ENCODE assay signal across 13 cellular contexts in the genomic region with DNA sequence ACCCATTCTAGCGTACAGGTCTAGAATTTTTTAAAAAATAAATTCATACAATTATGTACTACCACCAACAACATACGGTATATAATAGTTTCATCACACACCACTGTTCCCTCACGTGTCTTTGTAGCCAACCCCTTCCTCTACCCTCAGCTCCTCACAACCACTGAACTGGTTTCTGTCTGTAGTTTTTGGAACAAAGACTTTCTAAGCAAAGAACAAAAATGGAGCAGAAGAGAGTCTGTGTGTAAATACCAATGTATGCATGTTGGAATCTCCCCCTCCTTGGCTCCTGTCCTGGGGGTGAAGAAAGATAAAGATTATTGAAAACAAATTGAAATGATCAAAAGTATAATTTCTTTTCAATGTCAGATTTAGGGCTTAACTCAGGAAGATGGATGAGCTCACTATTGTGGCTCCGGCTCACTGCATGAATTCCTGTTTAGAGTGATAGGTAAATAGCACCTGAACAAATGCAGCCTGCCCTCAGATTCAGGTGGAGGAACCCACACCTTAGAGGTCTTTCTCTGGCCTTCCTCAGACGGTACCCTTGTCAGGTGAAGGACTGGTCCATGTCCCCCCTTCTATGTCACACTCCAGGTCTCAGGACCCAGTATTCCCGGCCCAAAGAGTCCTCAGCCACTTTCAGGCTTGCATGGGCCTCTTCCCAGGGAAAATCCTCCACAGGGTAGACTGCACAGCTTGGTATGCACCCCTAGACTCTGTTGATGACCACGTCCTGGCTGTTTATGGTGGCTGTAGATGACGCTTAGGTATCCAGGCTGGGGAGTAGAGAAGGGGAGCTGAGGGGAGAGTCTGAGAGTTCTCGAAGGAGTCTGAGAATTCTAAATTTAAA. TPM values are rescaled to one million over a fixed set of nuclear protein-coding genes. Genes with fewer than 3 reads are reported as not detected.
DNase-seq lines count a peak whose midpoint lies in the region; ATAC-seq, FAIRE-seq and TF ChIP-seq lines count a peak whose summit lies in the region.
"Had no signal": no experiment of that assay in that cellular context is flagged by ENCODE, and none has a peak within 500 bp of the region (broad histone marks: within the 10 kb centered on the region; RNA-seq: fewer than 3 reads in every experiment).

No MANE protein-coding gene starts in this region.

- no peak overlapping the region for H3K4me3 ChIP-seq in liver (ENCODE audit: low read depth in 1 of 3, low read length in 3 of 3)
- H3K4me3 ChIP-seq in HepG2 (replicated peaks in 1 of 3; ENCODE audit: insufficient read depth in 1 of 3, low read depth in 2 of 3, low read length in 3 of 3), result no peak overlapping the region
- peak overlapping the region; percentile 70 for H3K4me3 ChIP-seq in OCI-LY3 (ENCODE audit: low read length)
- H3K4me3 ChIP-seq in thymus (ENCODE audit: low read length), result no peak overlapping the region
- H3K4me3 ChIP-seq: lung had no signal

- no peaks in the 10 kb centered on the region for H3K36me3 ChIP-seq in liver (ENCODE audit: control insufficient read depth in 4 of 4, insufficient read depth in 3 of 4, low read depth in 1 of 4, low read length in 3 of 4)
- no peaks in the 10 kb centered on the region for H3K36me3 ChIP-seq in HepG2 (replicated peaks in 1 of 2; ENCODE audit: control insufficient read depth in 1 of 2, insufficient read depth in 2 of 2, low read length in 2 of 2)
- no peaks in the 10 kb centered on the region for H3K36me3 ChIP-seq in OCI-LY3 (replicated peaks; ENCODE audit: low read depth, low read length)
- no peaks in the 10 kb centered on the region for H3K36me3 ChIP-seq in thymus (ENCODE audit: control insufficient read depth, insufficient read depth)

- intact Hi-C loops in HepG2 (cut with micrococcal nuclease; ENCODE audit: unreplicated experiment), result no loop called here

- H4K20me1 ChIP-seq in HepG2 (ENCODE audit: insufficient read depth, low read length), result no peaks in the 10 kb centered on the region
- no peaks in the 10 kb centered on the region for H4K20me1 ChIP-seq in OCI-LY3 (ENCODE audit: insufficient read depth, low read length)

- H2AFZ ChIP-seq in HepG2 (ENCODE audit: low read length) (no peak overlapping the region), OCI-LY3 (ENCODE audit: low read depth, low read length) (peak overlapping the region; percentile 5; the same call in 1 of the 2 replicates)

- 95% methylated on average over 9 of the region's 9 CpGs for WGBS in liver
- 80% methylated on average over 9 of the region's 9 CpGs for WGBS in HepG2 (ENCODE audit: low lambda C conversion rate)
- 87% methylated on average over 9 of the region's 9 CpGs for WGBS in thymus

- POLR2A ChIA-PET in HepG2 (lab: Yijun Ruan, JAX), result no interaction called here

- no peaks in the 10 kb centered on the region for H3K9me3 Mint-ChIP-seq in central memory CD8-positive, alpha-beta T cell

- H3K9ac ChIP-seq in liver (ENCODE audit: low read depth in 1 of 2, low read length in 2 of 2) (no peak overlapping the region), HepG2 (ENCODE audit: insufficient read depth, low read depth, low read length) (no peak overlapping the region), OCI-LY3 (ENCODE audit: low read length) (peak overlapping the region; percentile 92)

- H3K4me1 ChIP-seq in liver (ENCODE audit: control insufficient read depth in 4 of 4, insufficient read depth in 4 of 4, low read length in 3 of 4) (peaks cover 2 to 18% (median 12%) of the 10 kb centered on the region in 4 donors), HepG2 (ENCODE audit: insufficient read depth, low read length) (peaks cover 30% of the 10 kb centered on the region), OCI-LY3 (ENCODE audit: low read length) (peaks cover 68% of the 10 kb centered on the region), thymus (ENCODE audit: control insufficient read depth, insufficient read depth, low read length) (peaks cover 8% of the 10 kb centered on the region)

- no peak for TF ChIP-seq POLR2A in HepG2 (IDR thresholded peaks at IDR 0.05; ENCODE audit: insufficient read depth in 1 of 2, low read depth in 2 of 2, low read length in 2 of 2)

- H3K27ac ChIP-seq in liver (ENCODE audit: low read depth in 1 of 2, low read length in 2 of 2) (peak overlapping the region; percentile 30 to 92), HepG2 (ENCODE audit: extremely low read length, insufficient read depth, low read length) (no peak overlapping the region), OCI-LY3 (ENCODE audit: low read length) (peak overlapping the region; percentile 99), thymus (ENCODE audit: low read depth) (peak overlapping the region; percentile 92)

- H3K27ac Mint-ChIP-seq in central memory CD8-positive, alpha-beta T cell (ENCODE audit: low read depth), result peak overlapping the region; percentile 96

- H3K4me2 ChIP-seq in HepG2 (ENCODE audit: low read depth, low read length), result no peak overlapping the region
- H3K4me2 ChIP-seq in OCI-LY3 (ENCODE audit: low read length), result peak overlapping the region; percentile 97

- H3K36me3 Mint-ChIP-seq in central memory CD8-positive, alpha-beta T cell (ENCODE audit: insufficient read depth), result peaks cover 7% of the 10 kb centered on the region

- no peak for TF ChIP-seq CTCF in liver (IDR thresholded peaks at IDR 0.05; ENCODE audit: low read depth, low read length, missing input control)
- no peak for TF ChIP-seq CTCF in HepG2 (CRISPR knock-in tag; IDR thresholded peaks at IDR 0.05)
- no peak for TF ChIP-seq CTCF in OCI-LY3 (IDR thresholded peaks at IDR 0.05; ENCODE audit: low read depth, low read length)

- no TSS peak for BruUV-seq in HepG2 (replicated peaks; lab: Mats Ljungman, UMichigan)

- H3K4me1 Mint-ChIP-seq in central memory CD8-positive, alpha-beta T cell, result peaks cover 47% of the 10 kb centered on the region

- H3K79me2 ChIP-seq in HepG2 (ENCODE audit: insufficient read depth, low read length) (no peaks in the 10 kb centered on the region), OCI-LY3 (ENCODE audit: low read length) (peaks cover 18% of the 10 kb centered on the region)

- peak overlapping the region; percentile 71 for H3K4me3 Mint-ChIP-seq in central memory CD8-positive, alpha-beta T cell

- in situ Hi-C loops in HepG2 (cut with HindIII; ENCODE audit: extremely low pct_ligation_motif_present, low pct_unique_long_range_greater_than_20kb), result no loop called here

- H3K9me3 ChIP-seq in liver (ENCODE audit: control insufficient read depth in 4 of 4, low read length in 3 of 4) (no peaks in the 10 kb centered on the region), HepG2 (ENCODE audit: low read length) (no peaks in the 10 kb centered on the region), OCI-LY3 (ENCODE audit: insufficient read depth, low read length) (no peaks in the 10 kb centered on the region; the same call in 1 of the 2 replicates), thymus (ENCODE audit: control insufficient read depth) (no peaks in the 10 kb centered on the region)

- no peak for TF ChIP-seq EP300 in HepG2 (IDR thresholded peaks at IDR 0.05; ENCODE audit: low read depth in 2 of 2, low read length in 2 of 2)
- TF ChIP-seq EP300 in HepG2 (CRISPR knock-in tag; IDR thresholded peaks at IDR 0.05; ENCODE audit: borderline replicate concordance), result no peak

- TF ChIP-seq RAD21 in liver (IDR thresholded peaks at IDR 0.05) (no peak), HepG2 (CRISPR knock-in tag; IDR thresholded peaks at IDR 0.05) (no peak)

- CTCF ChIA-PET in HepG2 (lab: Yijun Ruan, JAX; ENCODE audit: low intra/inter-chr PET ratio, low total read pairs), result no interaction called here

- H3K27me3 Mint-ChIP-seq in central memory CD8-positive, alpha-beta T cell, result no peaks in the 10 kb centered on the region

- no peaks in the 10 kb centered on the region for H3K27me3 ChIP-seq in liver (ENCODE audit: control insufficient read depth in 4 of 4, insufficient read depth in 4 of 4, low read length in 3 of 4)
- peaks cover 1 to 3% of the 10 kb centered on the region in 2 experiments; a peak in 1 of 5 replicates for H3K27me3 ChIP-seq in HepG2 (ENCODE audit: control insufficient read depth in 1 of 2, insufficient read depth in 2 of 2, low read length in 2 of 2)
- H3K27me3 ChIP-seq in OCI-LY3 (ENCODE audit: low read depth, low read length), result no peaks in the 10 kb centered on the region
- H3K27me3 ChIP-seq in thymus (ENCODE audit: control insufficient read depth, insufficient read depth), result no peaks in the 10 kb centered on the region

- no peak for DNase-seq in HepG2 (ENCODE audit: low spot score)
- DNase-seq in central memory CD8-positive, alpha-beta T cell (ENCODE audit: low spot score in 2 of 2), result no peak
- no peak for DNase-seq in DMS153 (lab: John Stamatoyannopoulos, UW)
- no peak for DNase-seq in NCI-H82 (lab: John Stamatoyannopoulos, UW)
- DNase-seq: AML-193; caudate nucleus; NCI-H1092; stimulated activated CD4-positive, alpha-beta T cell treated with anti-CD3 and anti-CD28 coated beads, Interleukin-4, amount 100 ng/mL, for 1 hour had no signal

- no peak for ATAC-seq in HepG2
- ATAC-seq in central memory CD8-positive, alpha-beta T cell (replicated peaks; ENCODE audit: extremely low read depth, poor library complexity, severe bottlenecking), result no peak
- no peak for ATAC-seq in GM19395 (IDR thresholded peaks at IDR 0.05; ENCODE audit: unreplicated experiment)

- no peak for FAIRE-seq in HepG2 (lab: Jason Lieb, UNC)

RNA-seq across cellular contexts. Expression of a gene that starts 32.1 kb away (rescaled TPM):
- total RNA-seq in liver, result under 1 TPM; 0.08 to 0.89 TPM
- polyA plus RNA-seq in liver, result under 1 TPM; 0.16 to 0.40 TPM
- 0.04 TPM in 1 of 2 replicates, not detected in the other for total RNA-seq in HepG2 (2016; rRNA removed; fragmentation: Illumina TruSeq; extraction: Trizol)
- total RNA-seq in HepG2 (2016; cell fraction: cytosol; rRNA removed; fragmentation: Illumina TruSeq; extraction: Trizol; ENCODE audit: low read depth), result not detected in 2 replicates
- total RNA-seq in HepG2 (2016; cell fraction: insoluble cytoplasmic fraction; rRNA removed; fragmentation: Illumina TruSeq; extraction: Trizol), result 0.09 TPM in 1 of 2 replicates, not detected in the other
- not detected in 2 replicates for total RNA-seq in HepG2 (2016; cell fraction: membrane; rRNA removed; fragmentation: Illumina TruSeq; extraction: Trizol)
- total RNA-seq in HepG2 (2016; cell fraction: nucleus; rRNA removed; fragmentation: Illumina TruSeq; extraction: Trizol), result not detected in 2 replicates
- 0.53 and 0.55 TPM in 2 replicates for polyA plus RNA-seq in HepG2 (2011; rRNA removed)
- 0.59 and 0.70 TPM in 2 replicates for polyA plus RNA-seq in HepG2 (2011; cell fraction: cytosol; rRNA removed)
- polyA plus RNA-seq in HepG2 (2011; cell fraction: nucleus; rRNA removed), result 0.31 and 1.1 TPM in 2 replicates
- 1.1 and 1.5 TPM in 2 replicates for polyA plus RNA-seq in HepG2 (2012)
- not detected in 2 replicates for polyA plus RNA-seq in HepG2 (2016; cell fraction: cytosol; fragmentation: Illumina TruSeq; extraction: Trizol; ENCODE audit: low read depth)
- polyA plus RNA-seq in HepG2 (2016; cell fraction: insoluble cytoplasmic fraction; fragmentation: Illumina TruSeq; extraction: Trizol; ENCODE audit: low read depth), result not detected in 2 replicates
- not detected in 2 replicates for polyA plus RNA-seq in HepG2 (2016; cell fraction: membrane; fragmentation: Illumina TruSeq; extraction: Trizol; ENCODE audit: low read depth)
- polyA plus RNA-seq in HepG2 (2016; cell fraction: nucleus; fragmentation: Illumina TruSeq; extraction: Trizol; ENCODE audit: insufficient read depth, low read depth), result not detected in 2 replicates
- 1.4 and 3.5 TPM in 2 replicates for polyA minus RNA-seq in HepG2 (2011; rRNA and poly(A)+ RNA removed; ENCODE audit: low replicate concordance)
- 0.40 TPM in 1 of 2 replicates, not detected in the other for polyA minus RNA-seq in HepG2 (2011; cell fraction: cytosol; rRNA and poly(A)+ RNA removed)
- 0.37 TPM in 1 of 2 replicates, not detected in the other for polyA minus RNA-seq in HepG2 (2011; cell fraction: nucleus; rRNA and poly(A)+ RNA removed)
- 102 TPM for polyA plus RNA-seq in thymus

RNA-seq across cellular contexts. Expression of a gene that starts 50.2 kb away (rescaled TPM):
- 10 to 100 TPM; 33.8 to 38.9 TPM for total RNA-seq in liver
- 10 to 100 TPM; 25.0 to 40.8 TPM for polyA plus RNA-seq in liver
- total RNA-seq in HepG2 (2016; rRNA removed; fragmentation: Illumina TruSeq; extraction: Trizol), result 127 and 168 TPM in 2 replicates
- total RNA-seq in HepG2 (2016; cell fraction: cytosol; rRNA removed; fragmentation: Illumina TruSeq; extraction: Trizol; ENCODE audit: low read depth), result 29.3 and 32.5 TPM in 2 replicates
- 131 and 158 TPM in 2 replicates for total RNA-seq in HepG2 (2016; cell fraction: insoluble cytoplasmic fraction; rRNA removed; fragmentation: Illumina TruSeq; extraction: Trizol)
- total RNA-seq in HepG2 (2016; cell fraction: membrane; rRNA removed; fragmentation: Illumina TruSeq; extraction: Trizol), result 43.0 and 52.4 TPM in 2 replicates
- total RNA-seq in HepG2 (2016; cell fraction: nucleus; rRNA removed; fragmentation: Illumina TruSeq; extraction: Trizol), result 127 and 130 TPM in 2 replicates
- polyA plus RNA-seq in HepG2 (2011; rRNA removed), result 34.6 and 43.5 TPM in 2 replicates
- polyA plus RNA-seq in HepG2 (2011; cell fraction: cytosol; rRNA removed), result 18.5 and 25.3 TPM in 2 replicates
- 28.3 and 35.1 TPM in 2 replicates for polyA plus RNA-seq in HepG2 (2011; cell fraction: nucleus; rRNA removed)
- polyA plus RNA-seq in HepG2 (2012), result 73.1 and 98.6 TPM in 2 replicates
- 23.9 and 24.7 TPM in 2 replicates for polyA plus RNA-seq in HepG2 (2016; cell fraction: cytosol; fragmentation: Illumina TruSeq; extraction: Trizol; ENCODE audit: low read depth)
- 212 and 228 TPM in 2 replicates for polyA plus RNA-seq in HepG2 (2016; cell fraction: insoluble cytoplasmic fraction; fragmentation: Illumina TruSeq; extraction: Trizol; ENCODE audit: low read depth)
- polyA plus RNA-seq in HepG2 (2016; cell fraction: membrane; fragmentation: Illumina TruSeq; extraction: Trizol; ENCODE audit: low read depth), result 29.4 and 33.5 TPM in 2 replicates
- polyA plus RNA-seq in HepG2 (2016; cell fraction: nucleus; fragmentation: Illumina TruSeq; extraction: Trizol; ENCODE audit: insufficient read depth, low read depth), result 131 and 136 TPM in 2 replicates
- 17.7 and 44.6 TPM in 2 replicates for polyA minus RNA-seq in HepG2 (2011; rRNA and poly(A)+ RNA removed; ENCODE audit: low replicate concordance)
- polyA minus RNA-seq in HepG2 (2011; cell fraction: cytosol; rRNA and poly(A)+ RNA removed), result 18.0 and 20.6 TPM in 2 replicates
- polyA minus RNA-seq in HepG2 (2011; cell fraction: nucleus; rRNA and poly(A)+ RNA removed), result 170 and 179 TPM in 2 replicates
- polyA plus RNA-seq in thymus, result 109 TPM

Comparison
In these comparisons a context has a peak if more than half of its experiments do, and no peak if none do; other contexts are left out.
1. RNA of a gene that starts 32.1 kb away (polyA plus RNA-seq): 102 TPM in thymus (single experiment); 0.31 to 1.5 TPM in HepG2 and 0.16 to 0.40 TPM in liver; every median in the first group is over 10 times any median in the second.